ENCODE assay signal across 23 cellular contexts in genomic region chrX:38999967-39000745, GRCh38.
A peak's percentile ranks its signal among the peaks of the same experiment; 100 is the strongest.
DNase-seq lines count a peak whose midpoint lies in the region; ATAC-seq, FAIRE-seq and TF ChIP-seq lines count a peak whose summit lies in the region.
"Had no signal": no experiment of that assay in that cellular context is flagged by ENCODE, and none has a peak within 500 bp of the region (broad histone marks: within the 10 kb centered on the region; RNA-seq: fewer than 3 reads in every experiment).

No MANE protein-coding gene starts in this region.

- in situ Hi-C loops in gastrocnemius medialis (cut with MboI; ENCODE audit: low sequenced_read_pairs in 4 of 4): loop anchor here in 3 of 4 donors (10.0 to 25.0 kb wide), 3 partner anchors 145 to 238 kb away; no protein-coding TSS in a partner anchor

- H3K9ac ChIP-seq in fibroblast of lung (ENCODE audit: insufficient read depth, low read length): no peak overlapping the region
- H3K9ac ChIP-seq: neural progenitor cell had no signal

- DNase-seq in activated naive CD4-positive, alpha-beta T cell treated with anti-CD3 and anti-CD28 coated beads for 36 hours: no peak
- DNase-seq in NCI-H524 (lab: John Stamatoyannopoulos, UW) (peak; percentile 77 to 89), fibroblast of lung (ENCODE audit: low read depth in 2 of 2) (peak; percentile 7 to 88), gastrocnemius medialis (peak; percentile 25 to 35), SKM-1 treated with dmso at 0.1 percent for 144 hours (lab: John Stamatoyannopoulos, UW; ENCODE audit: unreplicated experiment) (no peak), H54 (ENCODE audit: insufficient read length, low spot score) (no peak), glomerular visceral epithelial cell (ENCODE audit: extremely low spot score) (no peak)
- DNase-seq: effector CD8-positive, alpha-beta T cell; KBM-7; left lung; MV-4-11; NCI-H1694 treated with DMSO at 0.1 percent for 48 hours; NCI-H774; OCI-M1; SHP77; sigmoid colon; T-helper 1 cell had no signal

- H3K27me3 ChIP-seq in fibroblast of lung (ENCODE audit: control insufficient read depth, insufficient read depth, low read length): no peaks in the 10 kb centered on the region
- H3K27me3 ChIP-seq in gastrocnemius medialis: no peaks in the 10 kb centered on the region
- H3K27me3 ChIP-seq: left lung, neural progenitor cell, sigmoid colon had no signal

- no peaks in the 10 kb centered on the region for H3K9me3 Mint-ChIP-seq in activated naive CD4-positive, alpha-beta T cell treated with anti-CD3 and anti-CD28 coated beads, Interleukin-2, amount 50 U/mL, for 24 hours
- no peaks in the 10 kb centered on the region for H3K9me3 Mint-ChIP-seq in activated naive CD4-positive, alpha-beta T cell treated with anti-CD3 and anti-CD28 coated beads for 36 hours

- FAIRE-seq in H54 (lab: Jason Lieb, UNC): no peak

- H3K36me3 Mint-ChIP-seq in activated naive CD4-positive, alpha-beta T cell treated with anti-CD3 and anti-CD28 coated beads, Interleukin-2, amount 50 U/mL, for 24 hours: no peaks in the 10 kb centered on the region
- no peaks in the 10 kb centered on the region for H3K36me3 Mint-ChIP-seq in activated naive CD4-positive, alpha-beta T cell treated with anti-CD3 and anti-CD28 coated beads for 36 hours (ENCODE audit: low read depth)
- H3K36me3 Mint-ChIP-seq: activated naive CD4-positive, alpha-beta T cell treated with anti-CD3 and anti-CD28 coated beads, Interleukin-2, amount 50 U/mL, for 72 hours; brain; CD14-positive monocyte; neural progenitor cell had no signal

- H3K27ac Mint-ChIP-seq in activated naive CD4-positive, alpha-beta T cell treated with anti-CD3 and anti-CD28 coated beads, Interleukin-2, amount 50 U/mL, for 24 hours: peak overlapping the region; percentile 23
- no peak overlapping the region for H3K27ac Mint-ChIP-seq in activated naive CD4-positive, alpha-beta T cell treated with anti-CD3 and anti-CD28 coated beads for 36 hours
- H3K27ac Mint-ChIP-seq: activated naive CD4-positive, alpha-beta T cell treated with anti-CD3 and anti-CD28 coated beads, Interleukin-2, amount 50 U/mL, for 72 hours; CD14-positive monocyte; neural progenitor cell had no signal

- no peaks in the 10 kb centered on the region for H4K20me1 ChIP-seq in fibroblast of lung (ENCODE audit: control insufficient read depth, extremely low read depth, insufficient read depth, low read length)

- TF ChIP-seq POLR2A in gastrocnemius medialis (IDR thresholded peaks at IDR 0.05) (no peak), H54 (IDR thresholded peaks at IDR 0.05; ENCODE audit: low read depth, low read length) (no peak)

- no peaks in the 10 kb centered on the region for H3K79me2 ChIP-seq in fibroblast of lung (ENCODE audit: control insufficient read depth, insufficient read depth, low read length)

- no peaks in the 10 kb centered on the region for H3K36me3 ChIP-seq in fibroblast of lung (ENCODE audit: control insufficient read depth, insufficient read depth, low read length)
- no peaks in the 10 kb centered on the region for H3K36me3 ChIP-seq in gastrocnemius medialis
- H3K36me3 ChIP-seq: left lung, neural progenitor cell, sigmoid colon had no signal

- H3K27ac ChIP-seq in fibroblast of lung (ENCODE audit: insufficient read depth, low read length) (no peak overlapping the region), gastrocnemius medialis (peak overlapping the region; percentile 77 to 85 (median 80))
- H3K27ac ChIP-seq: left lung, neural progenitor cell, sigmoid colon had no signal

- TF ChIP-seq CTCF in fibroblast of lung (conservative IDR thresholded peaks at IDR 0.05 in 1 of 2, IDR thresholded peaks at IDR 0.05 in 1 of 2; ENCODE audit: low read depth in 1 of 2, low read length in 2 of 2): no peak
- no peak for TF ChIP-seq CTCF in gastrocnemius medialis (IDR thresholded peaks at IDR 0.05 in 4 of 5, conservative IDR thresholded peaks at IDR 0.05 in 1 of 5)

- CTCF ChIA-PET in activated naive CD4-positive, alpha-beta T cell treated with anti-CD3 and anti-CD28 coated beads for 36 hours (lab: Charles Lee): no interaction called here

- no peak overlapping the region for H3K4me3 Mint-ChIP-seq in activated naive CD4-positive, alpha-beta T cell treated with anti-CD3 and anti-CD28 coated beads, Interleukin-2, amount 50 U/mL, for 24 hours
- no peak overlapping the region for H3K4me3 Mint-ChIP-seq in activated naive CD4-positive, alpha-beta T cell treated with anti-CD3 and anti-CD28 coated beads for 36 hours
- H3K4me3 Mint-ChIP-seq: brain, CD14-positive monocyte, neural progenitor cell had no signal

- no peak overlapping the region for H2AFZ ChIP-seq in fibroblast of lung (ENCODE audit: low read length)
- H2AFZ ChIP-seq: neural progenitor cell had no signal

- H3K4me1 ChIP-seq in fibroblast of lung (ENCODE audit: control insufficient read depth, extremely low read depth, insufficient read depth, low read length) (no peaks in the 10 kb centered on the region), gastrocnemius medialis (peaks cover 0 to 15% of the 10 kb centered on the region in 2 donors)
- H3K4me1 ChIP-seq: left lung, neural progenitor cell, sigmoid colon had no signal

- ATAC-seq in gastrocnemius medialis: peak; percentile 88 to 93
- ATAC-seq: activated naive CD4-positive, alpha-beta T cell treated with anti-CD3 and anti-CD28 coated beads, Interleukin-2, amount 50 U/mL, for 72 hours; esophagus mucosa; left lung had no signal

- no peaks in the 10 kb centered on the region for H3K4me1 Mint-ChIP-seq in activated naive CD4-positive, alpha-beta T cell treated with anti-CD3 and anti-CD28 coated beads, Interleukin-2, amount 50 U/mL, for 24 hours
- H3K4me1 Mint-ChIP-seq in activated naive CD4-positive, alpha-beta T cell treated with anti-CD3 and anti-CD28 coated beads for 36 hours (ENCODE audit: low read depth): no peaks in the 10 kb centered on the region
- H3K4me1 Mint-ChIP-seq: brain, neural progenitor cell had no signal

- H3K9me3 ChIP-seq in fibroblast of lung (ENCODE audit: control insufficient read depth, insufficient read depth, low read depth, low read length): no peaks in the 10 kb centered on the region
- no peaks in the 10 kb centered on the region for H3K9me3 ChIP-seq in gastrocnemius medialis
- H3K9me3 ChIP-seq: left lung, sigmoid colon had no signal

- H3K4me3 ChIP-seq in fibroblast of lung (replicated peaks in 1 of 4; ENCODE audit: control extremely low read depth in 1 of 4, insufficient read depth in 1 of 4, low read depth in 3 of 4, low read length in 4 of 4): no peak overlapping the region
- no peak overlapping the region for H3K4me3 ChIP-seq in gastrocnemius medialis
- H3K4me3 ChIP-seq: left lung, neural progenitor cell, sigmoid colon had no signal

- H3K4me2 ChIP-seq in fibroblast of lung (ENCODE audit: extremely low read depth, insufficient read depth, low read length): no peak overlapping the region
- H3K4me2 ChIP-seq: neural progenitor cell had no signal

- intact Hi-C loops in activated naive CD4-positive, alpha-beta T cell treated with anti-CD3 and anti-CD28 coated beads for 36 hours (cut with micrococcal nuclease): no loop called here
- intact Hi-C loops in gastrocnemius medialis (cut with DNase I; ENCODE audit: low total_unique reads): loop anchor here (2.0 to 5.0 kb wide), 2 partner anchors 67 to 142 kb away; no protein-coding TSS in a partner anchor

- no peaks in the 10 kb centered on the region for H3K27me3 Mint-ChIP-seq in activated naive CD4-positive, alpha-beta T cell treated with anti-CD3 and anti-CD28 coated beads, Interleukin-2, amount 50 U/mL, for 24 hours
- no peaks in the 10 kb centered on the region for H3K27me3 Mint-ChIP-seq in activated naive CD4-positive, alpha-beta T cell treated with anti-CD3 and anti-CD28 coated beads for 36 hours (ENCODE audit: low read depth)

Comparison
In these comparisons a context has a peak if more than half of its experiments do, and no peak if none do; other contexts are left out.
1. DNase-seq: peak in NCI-H524 (2 of 2), fibroblast of lung (2 of 2) and gastrocnemius medialis (2 of 2); none in activated naive CD4-positive, alpha-beta T cell treated with anti-CD3 and anti-CD28 coated beads for 36 hours (single experiment), SKM-1 treated with dmso at 0.1 percent for 144 hours (single experiment), H54 (single experiment) and glomerular visceral epithelial cell (single experiment).